Comparison of ENCODE assay signal across 8 cellular contexts in the genomic region with DNA sequence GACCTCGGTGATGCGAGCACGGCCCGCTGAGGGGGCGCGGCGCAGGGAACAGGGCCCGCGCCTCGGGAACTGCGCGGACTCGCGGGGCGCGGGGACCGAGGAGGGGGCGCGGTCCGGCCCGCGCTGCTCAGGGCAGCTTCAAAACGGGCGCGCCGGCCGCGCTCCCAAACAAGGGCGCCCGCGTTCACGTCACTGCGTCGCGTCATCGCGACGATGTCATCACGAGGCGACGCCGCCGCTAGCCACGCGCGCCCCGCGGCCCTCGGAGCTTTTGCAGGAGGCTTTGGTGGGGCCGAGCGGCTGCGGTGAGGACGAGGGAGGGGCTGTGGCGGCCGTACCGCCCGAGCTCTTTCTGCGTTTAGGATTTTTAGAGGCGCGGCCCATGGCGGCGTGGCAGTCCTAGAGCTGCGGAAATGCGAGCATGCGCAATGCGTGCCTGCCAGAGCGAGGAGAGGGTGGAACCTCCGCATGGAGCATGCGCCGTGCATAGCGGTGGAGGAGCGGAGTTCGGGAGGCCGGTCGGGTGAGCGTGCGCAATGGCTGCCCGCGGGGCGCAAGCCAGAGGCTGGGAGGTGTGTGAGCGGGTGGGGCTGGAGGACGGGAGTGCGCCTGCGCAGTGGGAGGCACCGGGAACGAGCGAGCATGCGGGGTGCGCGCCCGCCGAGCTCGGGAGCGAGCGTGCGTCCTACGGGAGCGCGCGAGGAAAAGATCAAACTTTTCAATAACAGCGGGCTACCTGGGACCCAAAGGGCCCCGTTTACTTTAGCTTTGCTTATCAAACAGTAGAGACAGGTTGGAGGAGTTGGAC. TPM values are rescaled to one million over a fixed set of nuclear protein-coding genes. Genes with fewer than 3 reads are reported as not detected.
DNase-seq lines count a peak whose midpoint lies in the region; ATAC-seq and TF ChIP-seq lines count a peak whose summit lies in the region.

A gene with protein sequence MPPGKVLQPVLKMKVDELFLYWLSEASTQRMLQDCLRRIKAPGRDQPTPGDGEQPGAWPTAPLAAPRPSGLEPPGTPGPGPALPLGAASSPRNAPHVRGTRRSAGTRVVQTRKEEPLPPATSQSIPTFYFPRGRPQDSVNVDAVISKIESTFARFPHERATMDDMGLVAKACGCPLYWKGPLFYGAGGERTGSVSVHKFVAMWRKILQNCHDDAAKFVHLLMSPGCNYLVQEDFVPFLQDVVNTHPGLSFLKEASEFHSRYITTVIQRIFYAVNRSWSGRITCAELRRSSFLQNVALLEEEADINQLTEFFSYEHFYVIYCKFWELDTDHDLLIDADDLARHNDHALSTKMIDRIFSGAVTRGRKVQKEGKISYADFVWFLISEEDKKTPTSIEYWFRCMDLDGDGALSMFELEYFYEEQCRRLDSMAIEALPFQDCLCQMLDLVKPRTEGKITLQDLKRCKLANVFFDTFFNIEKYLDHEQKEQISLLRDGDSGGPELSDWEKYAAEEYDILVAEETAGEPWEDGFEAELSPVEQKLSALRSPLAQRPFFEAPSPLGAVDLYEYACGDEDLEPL (minus strand): TSS at position 140 of the 808 bp plus-strand sequence. CDS start 216 bp downstream, outside the sequence.

- H3K27ac Mint-ChIP-seq in effector memory CD8-positive, alpha-beta T cell: peak within 1 kb of the TSS; percentile 96 to 97

- peaks cover 16% of the 10 kb centered on the region for H3K36me3 Mint-ChIP-seq in effector memory CD8-positive, alpha-beta T cell (ENCODE audit: insufficient read depth)

- DNase-seq in AG09319 (ENCODE audit: extremely low read depth, low read depth): peak; percentile 97
- peak; percentile 97 to 98 for DNase-seq in activated CD4-positive, alpha-beta T cell treated with anti-CD3 and anti-CD28 coated beads, Interleukin-2, amount 50 U/mL, for 4 hours
- DNase-seq in effector memory CD8-positive, alpha-beta T cell: peak; percentile 97 to 99 (median 98)
- peak; percentile 100 for DNase-seq in mesenteric fat pad (ENCODE audit: low spot score)
- peak; percentile 99 for DNase-seq in stimulated activated CD8-positive, alpha-beta memory T cell treated with anti-CD3 and anti-CD28 coated beads, Interleukin-15, amount 100 ng/mL, for 48 hours (ENCODE audit: low read depth in 2 of 2)
- DNase-seq in NCI-H1417 (lab: John Stamatoyannopoulos, UW): no peak

- peak within 1 kb of the TSS; percentile 82 to 87 for H3K4me3 Mint-ChIP-seq in effector memory CD8-positive, alpha-beta T cell

- ATAC-seq in GM19397 (IDR thresholded peaks at IDR 0.05; ENCODE audit: unreplicated experiment): peak; percentile 93
- ATAC-seq in HG03575 (IDR thresholded peaks at IDR 0.05; ENCODE audit: extremely low read depth, insufficient number of reproducible peaks, low FRiP score, unreplicated experiment): peak; percentile 85
- ATAC-seq in effector memory CD8-positive, alpha-beta T cell (replicated peaks): peak; percentile 88

- peaks cover 7 to 13% of the 10 kb centered on the region in 2 donors for H3K4me1 Mint-ChIP-seq in effector memory CD8-positive, alpha-beta T cell (ENCODE audit: low read depth in 2 of 2)

- no peaks in the 10 kb centered on the region for H3K27me3 Mint-ChIP-seq in effector memory CD8-positive, alpha-beta T cell

- no peaks in the 10 kb centered on the region for H3K9me3 Mint-ChIP-seq in effector memory CD8-positive, alpha-beta T cell

- TF ChIP-seq CTCF in AG09319 (IDR thresholded peaks at IDR 0.05; ENCODE audit: low read depth, low read length): no peak

RNA-seq across cellular contexts. Expression of the gene that starts here (rescaled TPM):
- total RNA-seq in mesenteric fat pad: 7.3 TPM

Comparison
In these comparisons a context has a peak if more than half of its experiments do, and no peak if none do; other contexts are left out.
1. DNase-seq: peak in AG09319 (single experiment), activated CD4-positive, alpha-beta T cell treated with anti-CD3 and anti-CD28 coated beads, Interleukin-2, amount 50 U/mL, for 4 hours (2 of 2), effector memory CD8-positive, alpha-beta T cell (3 of 3), mesenteric fat pad (single experiment) and stimulated activated CD8-positive, alpha-beta memory T cell treated with anti-CD3 and anti-CD28 coated beads, Interleukin-15, amount 100 ng/mL, for 48 hours (2 of 2); none in NCI-H1417 (0 of 3).
2. Peak in every context shown above with its lines, with median percentiles within 50 percentile points of each other: ATAC-seq.